1 cellular context compared by ENCODE assay signal in the genomic region with DNA sequence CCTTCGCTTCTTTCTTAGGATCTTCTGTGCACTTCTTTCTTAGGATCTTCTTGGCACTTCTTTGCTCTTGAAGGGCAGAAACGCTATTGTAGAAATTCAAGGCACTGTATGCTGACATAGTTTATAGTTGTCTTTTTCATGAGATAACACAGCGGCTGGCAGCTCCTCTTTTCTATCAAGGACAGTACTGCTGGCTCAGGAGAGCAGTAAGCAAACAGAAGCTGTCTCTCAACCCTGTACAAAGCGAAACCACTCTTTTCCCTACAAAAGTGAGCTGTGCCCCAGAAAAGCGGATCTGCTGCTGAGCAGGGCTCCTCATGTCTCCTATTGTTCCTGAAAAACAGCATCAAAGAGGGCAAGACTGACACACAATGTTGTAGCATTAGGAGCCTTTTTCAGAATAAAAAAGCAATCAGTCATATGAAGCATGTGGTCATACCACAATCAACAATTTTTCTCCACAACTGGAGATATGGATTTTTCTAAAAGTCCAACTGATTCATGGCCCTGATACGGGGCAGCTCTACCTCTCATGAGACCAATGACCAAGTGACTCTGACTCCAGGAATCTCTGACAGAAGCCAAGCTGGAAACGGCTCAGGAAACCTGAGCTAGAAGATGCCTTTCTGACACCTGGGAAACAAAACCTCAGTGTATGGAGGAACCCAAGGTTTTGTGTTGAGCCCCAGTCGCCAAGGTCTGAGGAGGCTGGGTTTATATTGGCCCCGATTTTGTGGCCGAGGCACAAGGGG.
TF ChIP-seq lines count a peak whose summit lies in the region.

No MANE protein-coding gene starts in this region.

TF ChIP-seq in HepG2, 621 proteins besides CTCF, POLR2A, EP300 and RAD21 (continued from another document):
- TF ChIP-seq, protein P1, sequence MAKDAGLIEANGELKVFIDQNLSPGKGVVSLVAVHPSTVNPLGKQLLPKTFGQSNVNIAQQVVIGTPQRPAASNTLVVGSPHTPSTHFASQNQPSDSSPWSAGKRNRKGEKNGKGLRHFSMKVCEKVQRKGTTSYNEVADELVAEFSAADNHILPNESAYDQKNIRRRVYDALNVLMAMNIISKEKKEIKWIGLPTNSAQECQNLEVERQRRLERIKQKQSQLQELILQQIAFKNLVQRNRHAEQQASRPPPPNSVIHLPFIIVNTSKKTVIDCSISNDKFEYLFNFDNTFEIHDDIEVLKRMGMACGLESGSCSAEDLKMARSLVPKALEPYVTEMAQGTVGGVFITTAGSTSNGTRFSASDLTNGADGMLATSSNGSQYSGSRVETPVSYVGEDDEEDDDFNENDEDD (CRISPR knock-in tag; IDR thresholded peaks at IDR 0.05; ENCODE audit: borderline replicate concordance): no peak
- TF ChIP-seq, protein P2, sequence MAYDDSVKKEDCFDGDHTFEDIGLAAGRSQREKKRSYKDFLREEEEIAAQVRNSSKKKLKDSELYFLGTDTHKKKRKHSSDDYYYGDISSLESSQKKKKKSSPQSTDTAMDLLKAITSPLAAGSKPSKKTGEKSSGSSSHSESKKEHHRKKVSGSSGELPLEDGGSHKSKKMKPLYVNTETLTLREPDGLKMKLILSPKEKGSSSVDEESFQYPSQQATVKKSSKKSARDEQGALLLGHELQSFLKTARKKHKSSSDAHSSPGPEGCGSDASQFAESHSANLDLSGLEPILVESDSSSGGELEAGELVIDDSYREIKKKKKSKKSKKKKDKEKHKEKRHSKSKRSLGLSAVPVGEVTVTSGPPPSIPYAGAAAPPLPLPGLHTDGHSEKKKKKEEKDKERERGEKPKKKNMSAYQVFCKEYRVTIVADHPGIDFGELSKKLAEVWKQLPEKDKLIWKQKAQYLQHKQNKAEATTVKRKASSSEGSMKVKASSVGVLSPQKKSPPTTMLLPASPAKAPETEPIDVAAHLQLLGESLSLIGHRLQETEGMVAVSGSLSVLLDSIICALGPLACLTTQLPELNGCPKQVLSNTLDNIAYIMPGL (CRISPR knock-in tag; IDR thresholded peaks at IDR 0.05; ENCODE audit: borderline replicate concordance in 1 of 2, low read depth in 1 of 2): 0 out of 4 replicates have a peak, but pooled peaks of 1 of the 2 experiments have one; percentile 31
- TF ChIP-seq ZNF33B (CRISPR knock-in tag; IDR thresholded peaks at IDR 0.05) (0 out of 2 replicates have a peak, but pooled peaks have one; percentile 52), PCBP2 (optimal IDR thresholded peaks at IDR 0.05; ENCODE audit: low read depth, low read length, poor library complexity, severe bottlenecking) (no peak)
- TF ChIP-seq, protein P3, sequence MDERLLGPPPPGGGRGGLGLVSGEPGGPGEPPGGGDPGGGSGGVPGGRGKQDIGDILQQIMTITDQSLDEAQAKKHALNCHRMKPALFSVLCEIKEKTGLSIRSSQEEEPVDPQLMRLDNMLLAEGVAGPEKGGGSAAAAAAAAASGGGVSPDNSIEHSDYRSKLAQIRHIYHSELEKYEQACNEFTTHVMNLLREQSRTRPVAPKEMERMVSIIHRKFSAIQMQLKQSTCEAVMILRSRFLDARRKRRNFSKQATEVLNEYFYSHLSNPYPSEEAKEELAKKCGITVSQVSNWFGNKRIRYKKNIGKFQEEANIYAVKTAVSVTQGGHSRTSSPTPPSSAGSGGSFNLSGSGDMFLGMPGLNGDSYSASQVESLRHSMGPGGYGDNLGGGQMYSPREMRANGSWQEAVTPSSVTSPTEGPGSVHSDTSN (CRISPR knock-in tag; IDR thresholded peaks at IDR 0.05): 0 out of 2 replicates have a peak, but pooled peaks have one; percentile 13
TF ChIP-seq in HepG2: peak in this region for 6.
